9 cellular contexts compared by ENCODE assay signal in genomic region chr19:3801412-3802096, GRCh38. TPM values are rescaled to one million over a fixed set of nuclear protein-coding genes. Genes with fewer than 3 reads are reported as not detected.
DNase-seq lines count a peak whose midpoint lies in the region; ATAC-seq and TF ChIP-seq lines count a peak whose summit lies in the region.
"Had no signal": no experiment of that assay in that cellular context is flagged by ENCODE, and none has a peak within 500 bp of the region (broad histone marks: within the 10 kb centered on the region; RNA-seq: fewer than 3 reads in every experiment).

No MANE protein-coding gene starts in this region.

- H3K27ac Mint-ChIP-seq in MCF 10A (ENCODE audit: low read depth, unreplicated experiment): no peak overlapping the region

- H3K4me1 ChIP-seq in esophagus muscularis mucosa: peaks cover 8 to 15% (median 13%) of the 10 kb centered on the region in 4 donors

- H3K9me3 ChIP-seq in esophagus muscularis mucosa: peaks cover 0 to 8% (median 3%) of the 10 kb centered on the region in 4 donors

- in situ Hi-C loops in T47D (cut with HindIII; ENCODE audit: low pct_unique_long_range_greater_than_20kb, low sequenced_read_pairs): no loop called here

- peak overlapping the region; percentile 21 to 48 (median 33) for H3K4me3 ChIP-seq in esophagus muscularis mucosa

- 2% methylated on average over 17 of the region's 46 CpGs for WGBS in esophagus muscularis mucosa

- H3K27ac ChIP-seq in esophagus muscularis mucosa (replicated peaks in 1 of 4): no peak overlapping the region

- POLR2A ChIA-PET in MCF 10A (lab: Yijun Ruan, JAX): no interaction called here

- H3K4me3 Mint-ChIP-seq in MCF 10A (ENCODE audit: unreplicated experiment): no peak overlapping the region

- CTCF ChIA-PET in MCF 10A (lab: Yijun Ruan, JAX): no interaction called here

- no peaks in the 10 kb centered on the region for H3K4me1 Mint-ChIP-seq in MCF 10A (ENCODE audit: insufficient read depth, unreplicated experiment)

- peaks cover 45% of the 10 kb centered on the region for H3K27me3 Mint-ChIP-seq in MCF 10A (ENCODE audit: insufficient read depth, unreplicated experiment)

- H3K27me3 ChIP-seq in esophagus muscularis mucosa: peaks cover 0 to 67% (median 16%) of the 10 kb centered on the region in 4 donors

- no peak for ATAC-seq in GM18505 (IDR thresholded peaks at IDR 0.05; ENCODE audit: unreplicated experiment)

- peak; percentile 47 to 75 for DNase-seq in T47D (ENCODE audit: low read depth in 1 of 2, low spot score in 1 of 2)
- no peak for DNase-seq in MCF 10A (ENCODE audit: unreplicated experiment)
- peak; percentile 60 for DNase-seq in activated T-cell treated with anti-CD3 and anti-CD28 coated beads for 4 hours
- DNase-seq in esophagus muscularis mucosa (ENCODE audit: extremely low spot score): no peak
- peak; percentile 74 for DNase-seq in occipital lobe (lab: John Stamatoyannopoulos, UW)
- no peak for DNase-seq in SKM-1 (lab: John Stamatoyannopoulos, UW; ENCODE audit: unreplicated experiment)
- no peak for DNase-seq in OCI-M1 (lab: John Stamatoyannopoulos, UW)

- intact Hi-C loops in MCF 10A (cut with micrococcal nuclease) (no loop called here), esophagus muscularis mucosa (cut with DNase I) (no loop called here)

- BruUV-seq in MCF 10A (replicated peaks; lab: Mats Ljungman, UMichigan): no TSS peak

- no peaks in the 10 kb centered on the region for H3K36me3 ChIP-seq in esophagus muscularis mucosa

- TF ChIP-seq EP300 in esophagus muscularis mucosa (IDR thresholded peaks at IDR 0.05): no peak

- no peak for TF ChIP-seq CTCF in MCF 10A (IDR thresholded peaks at IDR 0.05; ENCODE audit: unreplicated experiment)
- no peak for TF ChIP-seq CTCF in esophagus muscularis mucosa (IDR thresholded peaks at IDR 0.05)

- H3K9me3 Mint-ChIP-seq in MCF 10A (ENCODE audit: unreplicated experiment): peaks cover 6% of the 10 kb centered on the region

- TF ChIP-seq POLR2A in esophagus muscularis mucosa (IDR thresholded peaks at IDR 0.05; ENCODE audit: low read depth) (no peak), GM18505 (IDR thresholded peaks at IDR 0.05; ENCODE audit: borderline replicate concordance, extremely low read depth, insufficient read depth, insufficient read length) (no peak)

- H3K36me3 Mint-ChIP-seq in MCF 10A (ENCODE audit: insufficient read depth, unreplicated experiment): no peaks in the 10 kb centered on the region

RNA-seq across cellular contexts. Expression of gene MATK, which starts 15.4 kb away (rescaled TPM):
- total RNA-seq in MCF 10A (2022) (not detected in 2 replicates), esophagus muscularis mucosa (1 to 10 TPM in 3 of 4 donors, under 1 TPM in 1; 0.13 to 2.9 (median 1.8) TPM), occipital lobe (22.9 TPM)

RNA-seq across cellular contexts. Expression of gene RAX2, which starts 29.5 kb away (rescaled TPM):
- not detected in 2 replicates for total RNA-seq in MCF 10A (2022)
- not detected for total RNA-seq in esophagus muscularis mucosa
- not detected for total RNA-seq in occipital lobe
- total RNA-seq: T-helper 2 cell treated with Interferon-gamma antibody and Interleukin-4, amounts not matched to agents 100 ng/mL and 5 ng/mL, for 36 hours had no signal

RNA-seq across cellular contexts. Expression of gene MRPL54, which starts 39.1 kb away (rescaled TPM):
- total RNA-seq in MCF 10A (2022): 85.0 and 85.7 TPM in 2 replicates
- 10 to 100 TPM; 45.2 to 84.3 (median 77.4) TPM for total RNA-seq in esophagus muscularis mucosa
- 16.8 TPM for total RNA-seq in occipital lobe

RNA-seq across cellular contexts. Expression of gene APBA3, which starts 40.1 kb away (rescaled TPM):
- total RNA-seq in MCF 10A (2022) (22.9 and 27.6 TPM in 2 replicates), esophagus muscularis mucosa (10 to 100 TPM; 13.7 to 40.5 (median 24.4) TPM), occipital lobe (12.3 TPM)

Comparison
In these comparisons a context has a peak if more than half of its experiments do, and no peak if none do; other contexts are left out.
1. DNase-seq: peak in T47D (2 of 2), activated T-cell treated with anti-CD3 and anti-CD28 coated beads for 4 hours (single experiment) and occipital lobe (single experiment); none in MCF 10A (single experiment), esophagus muscularis mucosa (single experiment), SKM-1 (single experiment) and OCI-M1 (single experiment).